In genomic region chr6:42230320-42231034, GRCh38 we compare ENCODE assay signal across 1 cellular context.
TF ChIP-seq lines count a peak whose summit lies in the region.

No MANE protein-coding gene starts in this region.

TF ChIP-seq in GM12878, 131 proteins besides CTCF, POLR2A, EP300 and RAD21:
- TF ChIP-seq IKZF2 (IDR thresholded peaks at IDR 0.05) (no peak), SMC3 (IDR thresholded peaks at IDR 0.05; ENCODE audit: borderline replicate concordance, low read length) (peak; percentile 46; the same call in 1 of the 2 replicates), ZNF384 (IDR thresholded peaks at IDR 0.05; ENCODE audit: borderline replicate concordance, low read depth, low read length) (peak; percentile 56; the same call in 1 of the 2 replicates), POLR2AphosphoS2 (IDR thresholded peaks at IDR 0.05; ENCODE audit: low read depth, low read length) (no peak)
